ENCODE assay signal across 1 cellular context in the genomic region with DNA sequence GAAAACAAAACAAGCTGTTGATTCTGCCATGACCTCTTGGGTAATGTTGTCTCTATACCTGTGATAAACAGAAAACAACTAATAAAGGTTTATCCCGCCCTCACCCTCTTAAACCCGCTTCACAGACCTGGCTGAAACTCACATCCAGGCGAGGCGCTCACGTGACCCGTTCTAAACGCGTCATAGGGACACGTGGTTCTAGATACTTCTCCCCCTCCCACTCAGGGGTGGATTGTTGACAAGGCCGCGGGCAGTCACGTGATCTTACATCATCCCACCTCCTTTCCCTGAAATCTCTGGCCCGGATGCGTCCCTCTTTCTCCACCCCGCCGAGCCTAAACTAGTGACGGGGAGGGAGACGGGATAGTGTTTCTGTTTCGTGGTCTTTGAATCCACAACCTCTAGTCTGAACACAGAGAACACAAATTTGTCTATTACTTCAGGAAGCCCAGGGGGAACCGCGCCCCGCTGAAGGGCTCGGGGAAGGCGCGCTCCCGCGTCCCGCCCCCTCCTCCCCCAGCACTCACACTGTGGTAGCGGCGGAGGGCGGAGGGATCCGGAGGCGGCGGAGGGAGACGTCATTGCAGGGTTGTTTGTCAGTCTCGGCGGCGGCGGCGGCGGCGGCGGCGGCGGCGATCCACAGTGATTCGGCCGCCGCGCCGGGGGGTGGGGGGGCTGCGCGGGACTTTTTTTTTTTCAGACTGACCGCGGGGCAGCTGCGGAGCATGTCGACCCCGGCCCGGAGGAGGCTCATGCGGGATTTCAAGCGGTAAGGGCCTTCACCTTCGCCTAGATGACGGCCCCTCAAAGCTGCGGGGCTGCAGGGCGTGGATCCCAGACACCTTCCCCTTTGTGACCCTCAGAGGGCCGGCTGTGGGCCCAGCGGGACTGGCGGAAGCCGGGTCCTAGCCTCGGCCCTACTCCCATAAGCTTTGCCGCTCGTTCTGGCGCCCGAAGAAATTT.
TF ChIP-seq lines count a peak whose summit lies in the region.

A gene (plus strand): TSS at position 699 of the 963 bp plus-strand sequence. CDS start 27 bp downstream, at position 726.

TF ChIP-seq in WTC11, 78 proteins besides CTCF, POLR2A, EP300 and RAD21 (continued from another document and continues in another):
- TF ChIP-seq, protein P1, sequence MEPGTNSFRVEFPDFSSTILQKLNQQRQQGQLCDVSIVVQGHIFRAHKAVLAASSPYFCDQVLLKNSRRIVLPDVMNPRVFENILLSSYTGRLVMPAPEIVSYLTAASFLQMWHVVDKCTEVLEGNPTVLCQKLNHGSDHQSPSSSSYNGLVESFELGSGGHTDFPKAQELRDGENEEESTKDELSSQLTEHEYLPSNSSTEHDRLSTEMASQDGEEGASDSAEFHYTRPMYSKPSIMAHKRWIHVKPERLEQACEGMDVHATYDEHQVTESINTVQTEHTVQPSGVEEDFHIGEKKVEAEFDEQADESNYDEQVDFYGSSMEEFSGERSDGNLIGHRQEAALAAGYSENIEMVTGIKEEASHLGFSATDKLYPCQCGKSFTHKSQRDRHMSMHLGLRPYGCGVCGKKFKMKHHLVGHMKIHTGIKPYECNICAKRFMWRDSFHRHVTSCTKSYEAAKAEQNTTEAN (CRISPR knock-in tag; IDR thresholded peaks at IDR 0.05) = no peak
- TF ChIP-seq ZNF232 (CRISPR knock-in tag; IDR thresholded peaks at IDR 0.05) = peak; percentile 95
- no peak for TF ChIP-seq CREB1 (CRISPR knock-in tag; IDR thresholded peaks at IDR 0.05)
- TF ChIP-seq, protein P2, sequence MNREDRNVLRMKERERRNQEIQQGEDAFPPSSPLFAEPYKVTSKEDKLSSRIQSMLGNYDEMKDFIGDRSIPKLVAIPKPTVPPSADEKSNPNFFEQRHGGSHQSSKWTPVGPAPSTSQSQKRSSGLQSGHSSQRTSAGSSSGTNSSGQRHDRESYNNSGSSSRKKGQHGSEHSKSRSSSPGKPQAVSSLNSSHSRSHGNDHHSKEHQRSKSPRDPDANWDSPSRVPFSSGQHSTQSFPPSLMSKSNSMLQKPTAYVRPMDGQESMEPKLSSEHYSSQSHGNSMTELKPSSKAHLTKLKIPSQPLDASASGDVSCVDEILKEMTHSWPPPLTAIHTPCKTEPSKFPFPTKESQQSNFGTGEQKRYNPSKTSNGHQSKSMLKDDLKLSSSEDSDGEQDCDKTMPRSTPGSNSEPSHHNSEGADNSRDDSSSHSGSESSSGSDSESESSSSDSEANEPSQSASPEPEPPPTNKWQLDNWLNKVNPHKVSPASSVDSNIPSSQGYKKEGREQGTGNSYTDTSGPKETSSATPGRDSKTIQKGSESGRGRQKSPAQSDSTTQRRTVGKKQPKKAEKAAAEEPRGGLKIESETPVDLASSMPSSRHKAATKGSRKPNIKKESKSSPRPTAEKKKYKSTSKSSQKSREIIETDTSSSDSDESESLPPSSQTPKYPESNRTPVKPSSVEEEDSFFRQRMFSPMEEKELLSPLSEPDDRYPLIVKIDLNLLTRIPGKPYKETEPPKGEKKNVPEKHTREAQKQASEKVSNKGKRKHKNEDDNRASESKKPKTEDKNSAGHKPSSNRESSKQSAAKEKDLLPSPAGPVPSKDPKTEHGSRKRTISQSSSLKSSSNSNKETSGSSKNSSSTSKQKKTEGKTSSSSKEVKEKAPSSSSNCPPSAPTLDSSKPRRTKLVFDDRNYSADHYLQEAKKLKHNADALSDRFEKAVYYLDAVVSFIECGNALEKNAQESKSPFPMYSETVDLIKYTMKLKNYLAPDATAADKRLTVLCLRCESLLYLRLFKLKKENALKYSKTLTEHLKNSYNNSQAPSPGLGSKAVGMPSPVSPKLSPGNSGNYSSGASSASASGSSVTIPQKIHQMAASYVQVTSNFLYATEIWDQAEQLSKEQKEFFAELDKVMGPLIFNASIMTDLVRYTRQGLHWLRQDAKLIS (CRISPR knock-in tag; IDR thresholded peaks at IDR 0.05; ENCODE audit: borderline replicate concordance) = no peak
- TF ChIP-seq, protein P3, sequence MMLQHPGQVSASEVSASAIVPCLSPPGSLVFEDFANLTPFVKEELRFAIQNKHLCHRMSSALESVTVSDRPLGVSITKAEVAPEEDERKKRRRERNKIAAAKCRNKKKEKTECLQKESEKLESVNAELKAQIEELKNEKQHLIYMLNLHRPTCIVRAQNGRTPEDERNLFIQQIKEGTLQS (CRISPR knock-in tag; conservative IDR thresholded peaks at IDR 0.05) = no peak
- no peak for TF ChIP-seq PRRX2 (CRISPR knock-in tag; IDR thresholded peaks at IDR 0.05)
- peak; percentile 86; the same call in 1 of the 2 replicates for TF ChIP-seq FOXP1 (CRISPR knock-in tag; IDR thresholded peaks at IDR 0.05; ENCODE audit: borderline replicate concordance)
- TF ChIP-seq SP1 (CRISPR knock-in tag; conservative IDR thresholded peaks at IDR 0.05) = peak; percentile 92
- TF ChIP-seq GABPB1 (CRISPR knock-in tag; IDR thresholded peaks at IDR 0.05) = peak; percentile 94
- TF ChIP-seq ZNF396 (CRISPR knock-in tag; IDR thresholded peaks at IDR 0.05; ENCODE audit: borderline replicate concordance) = no peak
- peak; percentile 98 for TF ChIP-seq FOXK1 (CRISPR knock-in tag; IDR thresholded peaks at IDR 0.05)
- TF ChIP-seq ZNF317 (CRISPR knock-in tag; IDR thresholded peaks at IDR 0.05; ENCODE audit: borderline replicate concordance, low read depth) = no peak
- TF ChIP-seq NFE2L1 (CRISPR knock-in tag; IDR thresholded peaks at IDR 0.05) = peak; percentile 61; the same call in 1 of the 2 replicates
- TF ChIP-seq ZNF423 (CRISPR knock-in tag; IDR thresholded peaks at IDR 0.05) = peak; percentile 29; the same call in 1 of the 2 replicates
- TF ChIP-seq, protein P4, sequence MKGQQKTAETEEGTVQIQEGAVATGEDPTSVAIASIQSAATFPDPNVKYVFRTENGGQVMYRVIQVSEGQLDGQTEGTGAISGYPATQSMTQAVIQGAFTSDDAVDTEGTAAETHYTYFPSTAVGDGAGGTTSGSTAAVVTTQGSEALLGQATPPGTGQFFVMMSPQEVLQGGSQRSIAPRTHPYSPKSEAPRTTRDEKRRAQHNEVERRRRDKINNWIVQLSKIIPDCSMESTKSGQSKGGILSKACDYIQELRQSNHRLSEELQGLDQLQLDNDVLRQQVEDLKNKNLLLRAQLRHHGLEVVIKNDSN (CRISPR knock-in tag; IDR thresholded peaks at IDR 0.05) = peak; percentile 99
- no peak for TF ChIP-seq ZNF263 (CRISPR knock-in tag; IDR thresholded peaks at IDR 0.05; ENCODE audit: low read depth)
- TF ChIP-seq, protein P5, sequence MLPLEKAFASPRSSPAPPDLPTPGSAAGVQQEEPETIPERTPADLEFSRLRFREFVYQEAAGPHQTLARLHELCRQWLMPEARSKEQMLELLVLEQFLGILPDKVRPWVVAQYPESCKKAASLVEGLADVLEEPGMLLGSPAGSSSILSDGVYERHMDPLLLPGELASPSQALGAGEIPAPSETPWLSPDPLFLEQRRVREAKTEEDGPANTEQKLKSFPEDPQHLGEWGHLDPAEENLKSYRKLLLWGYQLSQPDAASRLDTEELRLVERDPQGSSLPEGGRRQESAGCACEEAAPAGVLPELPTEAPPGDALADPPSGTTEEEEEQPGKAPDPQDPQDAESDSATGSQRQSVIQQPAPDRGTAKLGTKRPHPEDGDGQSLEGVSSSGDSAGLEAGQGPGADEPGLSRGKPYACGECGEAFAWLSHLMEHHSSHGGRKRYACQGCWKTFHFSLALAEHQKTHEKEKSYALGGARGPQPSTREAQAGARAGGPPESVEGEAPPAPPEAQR (CRISPR knock-in tag; IDR thresholded peaks at IDR 0.05) = no peak
- TF ChIP-seq NR1H2 (CRISPR knock-in tag; IDR thresholded peaks at IDR 0.05) = no peak
- TF ChIP-seq, protein P6, sequence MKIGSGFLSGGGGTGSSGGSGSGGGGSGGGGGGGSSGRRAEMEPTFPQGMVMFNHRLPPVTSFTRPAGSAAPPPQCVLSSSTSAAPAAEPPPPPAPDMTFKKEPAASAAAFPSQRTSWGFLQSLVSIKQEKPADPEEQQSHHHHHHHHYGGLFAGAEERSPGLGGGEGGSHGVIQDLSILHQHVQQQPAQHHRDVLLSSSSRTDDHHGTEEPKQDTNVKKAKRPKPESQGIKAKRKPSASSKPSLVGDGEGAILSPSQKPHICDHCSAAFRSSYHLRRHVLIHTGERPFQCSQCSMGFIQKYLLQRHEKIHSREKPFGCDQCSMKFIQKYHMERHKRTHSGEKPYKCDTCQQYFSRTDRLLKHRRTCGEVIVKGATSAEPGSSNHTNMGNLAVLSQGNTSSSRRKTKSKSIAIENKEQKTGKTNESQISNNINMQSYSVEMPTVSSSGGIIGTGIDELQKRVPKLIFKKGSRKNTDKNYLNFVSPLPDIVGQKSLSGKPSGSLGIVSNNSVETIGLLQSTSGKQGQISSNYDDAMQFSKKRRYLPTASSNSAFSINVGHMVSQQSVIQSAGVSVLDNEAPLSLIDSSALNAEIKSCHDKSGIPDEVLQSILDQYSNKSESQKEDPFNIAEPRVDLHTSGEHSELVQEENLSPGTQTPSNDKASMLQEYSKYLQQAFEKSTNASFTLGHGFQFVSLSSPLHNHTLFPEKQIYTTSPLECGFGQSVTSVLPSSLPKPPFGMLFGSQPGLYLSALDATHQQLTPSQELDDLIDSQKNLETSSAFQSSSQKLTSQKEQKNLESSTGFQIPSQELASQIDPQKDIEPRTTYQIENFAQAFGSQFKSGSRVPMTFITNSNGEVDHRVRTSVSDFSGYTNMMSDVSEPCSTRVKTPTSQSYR (CRISPR knock-in tag; IDR thresholded peaks at IDR 0.05) = no peak
- TF ChIP-seq, protein P7, sequence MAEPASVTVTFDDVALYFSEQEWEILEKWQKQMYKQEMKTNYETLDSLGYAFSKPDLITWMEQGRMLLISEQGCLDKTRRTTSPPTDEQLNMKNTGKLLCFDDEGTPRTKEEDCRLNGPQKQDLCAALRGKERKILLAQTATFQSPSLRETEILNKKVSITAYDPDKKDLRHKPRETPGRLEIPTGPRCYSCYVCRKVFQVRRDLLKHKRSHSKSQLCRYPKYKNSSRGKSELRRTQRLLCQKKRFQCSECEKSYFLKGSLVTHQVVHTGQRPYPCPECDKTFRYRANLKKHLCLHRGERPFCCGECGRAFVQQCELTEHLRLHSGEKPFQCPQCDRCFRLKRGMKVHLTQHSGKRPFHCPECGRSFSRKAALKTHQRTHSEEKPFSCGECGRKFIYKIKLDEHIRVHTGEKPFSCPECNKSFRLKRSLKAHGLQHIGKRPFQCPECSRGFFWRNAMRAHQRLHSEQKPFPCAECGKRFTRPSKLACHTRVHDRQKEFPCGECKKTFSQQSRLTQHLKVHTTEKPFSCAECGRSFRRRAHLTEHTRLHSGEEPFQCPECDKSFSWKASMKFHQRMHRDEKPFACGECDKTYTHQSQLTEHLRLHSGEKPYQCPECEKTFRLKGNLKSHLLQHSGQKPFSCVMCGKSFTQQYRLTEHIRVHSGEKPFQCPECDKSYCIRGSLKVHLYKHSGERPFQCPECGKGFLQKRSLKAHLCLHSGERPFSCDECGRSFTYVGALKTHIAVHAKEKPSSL (CRISPR knock-in tag; conservative IDR thresholded peaks at IDR 0.05) = no peak
- TF ChIP-seq, protein P8, sequence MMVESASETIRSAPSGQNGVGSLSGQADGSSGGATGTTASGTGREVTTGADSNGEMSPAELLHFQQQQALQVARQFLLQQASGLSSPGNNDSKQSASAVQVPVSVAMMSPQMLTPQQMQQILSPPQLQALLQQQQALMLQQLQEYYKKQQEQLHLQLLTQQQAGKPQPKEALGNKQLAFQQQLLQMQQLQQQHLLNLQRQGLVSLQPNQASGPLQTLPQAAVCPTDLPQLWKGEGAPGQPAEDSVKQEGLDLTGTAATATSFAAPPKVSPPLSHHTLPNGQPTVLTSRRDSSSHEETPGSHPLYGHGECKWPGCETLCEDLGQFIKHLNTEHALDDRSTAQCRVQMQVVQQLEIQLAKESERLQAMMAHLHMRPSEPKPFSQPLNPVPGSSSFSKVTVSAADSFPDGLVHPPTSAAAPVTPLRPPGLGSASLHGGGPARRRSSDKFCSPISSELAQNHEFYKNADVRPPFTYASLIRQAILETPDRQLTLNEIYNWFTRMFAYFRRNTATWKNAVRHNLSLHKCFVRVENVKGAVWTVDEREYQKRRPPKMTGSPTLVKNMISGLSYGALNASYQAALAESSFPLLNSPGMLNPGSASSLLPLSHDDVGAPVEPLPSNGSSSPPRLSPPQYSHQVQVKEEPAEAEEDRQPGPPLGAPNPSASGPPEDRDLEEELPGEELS (CRISPR knock-in tag; IDR thresholded peaks at IDR 0.05) = peak; percentile 87; the same call in 1 of the 2 replicates
- TF ChIP-seq, protein P9, sequence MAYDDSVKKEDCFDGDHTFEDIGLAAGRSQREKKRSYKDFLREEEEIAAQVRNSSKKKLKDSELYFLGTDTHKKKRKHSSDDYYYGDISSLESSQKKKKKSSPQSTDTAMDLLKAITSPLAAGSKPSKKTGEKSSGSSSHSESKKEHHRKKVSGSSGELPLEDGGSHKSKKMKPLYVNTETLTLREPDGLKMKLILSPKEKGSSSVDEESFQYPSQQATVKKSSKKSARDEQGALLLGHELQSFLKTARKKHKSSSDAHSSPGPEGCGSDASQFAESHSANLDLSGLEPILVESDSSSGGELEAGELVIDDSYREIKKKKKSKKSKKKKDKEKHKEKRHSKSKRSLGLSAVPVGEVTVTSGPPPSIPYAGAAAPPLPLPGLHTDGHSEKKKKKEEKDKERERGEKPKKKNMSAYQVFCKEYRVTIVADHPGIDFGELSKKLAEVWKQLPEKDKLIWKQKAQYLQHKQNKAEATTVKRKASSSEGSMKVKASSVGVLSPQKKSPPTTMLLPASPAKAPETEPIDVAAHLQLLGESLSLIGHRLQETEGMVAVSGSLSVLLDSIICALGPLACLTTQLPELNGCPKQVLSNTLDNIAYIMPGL (CRISPR knock-in tag; IDR thresholded peaks at IDR 0.05) = peak; percentile 83; the same call in 1 of the 2 replicates
- TF ChIP-seq, protein P10, sequence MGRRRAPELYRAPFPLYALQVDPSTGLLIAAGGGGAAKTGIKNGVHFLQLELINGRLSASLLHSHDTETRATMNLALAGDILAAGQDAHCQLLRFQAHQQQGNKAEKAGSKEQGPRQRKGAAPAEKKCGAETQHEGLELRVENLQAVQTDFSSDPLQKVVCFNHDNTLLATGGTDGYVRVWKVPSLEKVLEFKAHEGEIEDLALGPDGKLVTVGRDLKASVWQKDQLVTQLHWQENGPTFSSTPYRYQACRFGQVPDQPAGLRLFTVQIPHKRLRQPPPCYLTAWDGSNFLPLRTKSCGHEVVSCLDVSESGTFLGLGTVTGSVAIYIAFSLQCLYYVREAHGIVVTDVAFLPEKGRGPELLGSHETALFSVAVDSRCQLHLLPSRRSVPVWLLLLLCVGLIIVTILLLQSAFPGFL (CRISPR knock-in tag; IDR thresholded peaks at IDR 0.05; ENCODE audit: borderline replicate concordance) = 0 out of 2 replicates have a peak, but pooled peaks have one; percentile 47
- no peak for TF ChIP-seq TEAD4 (CRISPR knock-in tag; IDR thresholded peaks at IDR 0.05)
- TF ChIP-seq, protein P11, sequence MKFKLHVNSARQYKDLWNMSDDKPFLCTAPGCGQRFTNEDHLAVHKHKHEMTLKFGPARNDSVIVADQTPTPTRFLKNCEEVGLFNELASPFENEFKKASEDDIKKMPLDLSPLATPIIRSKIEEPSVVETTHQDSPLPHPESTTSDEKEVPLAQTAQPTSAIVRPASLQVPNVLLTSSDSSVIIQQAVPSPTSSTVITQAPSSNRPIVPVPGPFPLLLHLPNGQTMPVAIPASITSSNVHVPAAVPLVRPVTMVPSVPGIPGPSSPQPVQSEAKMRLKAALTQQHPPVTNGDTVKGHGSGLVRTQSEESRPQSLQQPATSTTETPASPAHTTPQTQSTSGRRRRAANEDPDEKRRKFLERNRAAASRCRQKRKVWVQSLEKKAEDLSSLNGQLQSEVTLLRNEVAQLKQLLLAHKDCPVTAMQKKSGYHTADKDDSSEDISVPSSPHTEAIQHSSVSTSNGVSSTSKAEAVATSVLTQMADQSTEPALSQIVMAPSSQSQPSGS (CRISPR knock-in tag; IDR thresholded peaks at IDR 0.05; ENCODE audit: borderline replicate concordance, low read depth) = no peak
- TF ChIP-seq TEAD1 (CRISPR knock-in tag; IDR thresholded peaks at IDR 0.05) = peak; percentile 62
- TF ChIP-seq ZNF121 (CRISPR knock-in tag; IDR thresholded peaks at IDR 0.05) = no peak
- TF ChIP-seq RELA (CRISPR knock-in tag; IDR thresholded peaks at IDR 0.05; ENCODE audit: borderline replicate concordance) = no peak; the same call in 1 of the 2 replicates
- TF ChIP-seq EMX1 (CRISPR knock-in tag; IDR thresholded peaks at IDR 0.05) = no peak
